ENCODE assay signal across 8 cellular contexts in the genomic region with DNA sequence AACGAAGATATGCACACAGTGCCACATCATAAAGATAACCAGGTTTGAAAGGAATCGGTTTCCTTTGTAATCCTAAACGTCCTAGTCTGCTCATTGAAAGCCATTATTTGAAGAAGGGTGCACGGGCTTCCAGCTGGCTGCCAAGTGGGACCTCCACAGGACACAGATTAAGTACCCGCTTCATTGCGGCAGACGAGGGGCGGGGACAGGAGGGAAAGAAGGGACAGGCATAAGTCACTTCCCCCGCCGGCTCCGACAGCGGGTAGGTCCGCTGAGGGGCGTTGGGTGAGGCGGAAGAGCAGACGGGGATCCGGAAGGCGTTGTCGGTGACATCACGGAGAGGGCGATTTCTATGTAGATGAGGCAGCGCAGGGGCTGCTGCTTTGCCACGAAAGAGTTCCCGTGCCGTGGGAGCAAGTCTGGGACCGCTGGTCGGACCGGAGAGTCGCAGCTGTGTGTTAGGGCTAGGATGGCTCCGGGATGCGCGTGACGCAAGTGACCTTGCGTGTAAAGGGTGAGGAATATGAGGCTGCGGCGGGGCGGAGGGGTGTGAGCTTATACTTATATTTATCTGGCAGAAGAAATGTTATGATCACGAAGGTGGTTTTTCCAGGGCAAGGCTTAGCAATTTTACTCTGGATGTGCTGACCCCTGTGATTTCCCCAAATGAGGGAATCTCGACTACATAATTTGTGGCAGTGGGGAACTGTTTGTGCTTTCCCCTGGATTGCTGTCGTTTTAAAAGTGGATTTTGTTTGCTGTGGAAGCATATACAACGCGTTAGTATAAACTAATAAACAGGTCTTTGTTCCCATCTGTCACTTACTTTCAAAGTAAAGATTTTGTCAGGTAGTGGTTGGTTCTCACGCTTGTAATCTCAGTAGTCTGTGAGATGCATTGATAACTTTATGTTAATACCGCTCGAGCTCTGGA.
DNase-seq lines count a peak whose midpoint lies in the region; ATAC-seq and TF ChIP-seq lines count a peak whose summit lies in the region.
"Not testable (repeated sequence)": the region's sequence is repeated elsewhere in the genome, so short reads cannot be mapped to it uniquely, and the experiment has no call there.

No MANE protein-coding gene starts in this region.

- H3K4me3 Mint-ChIP-seq in mesothelial cell of epicardium, result peak overlapping the region; percentile 91

- H3K27ac Mint-ChIP-seq in mesothelial cell of epicardium, result peak overlapping the region; percentile 99

- not testable (repeated sequence) for H3K9me3 ChIP-seq in Panc1 (ENCODE audit: control insufficient read depth, insufficient read depth, low read depth, low read length)

- CTCF ChIA-PET in Panc1 (lab: Charles Lee), result not testable (repeated sequence)

- not testable (repeated sequence) for H3K9me3 Mint-ChIP-seq in mesothelial cell of epicardium

- H3K36me3 ChIP-seq in Panc1 (ENCODE audit: control insufficient read depth, insufficient read depth, low read length), result not testable (repeated sequence)

- POLR2A ChIA-PET in Panc1 (lab: Charles Lee), result interaction anchor here (0.7 to 0.9 kb wide), 2 partner anchors 14 to 139 kb away, joined by 3 to 12 read pairs; no protein-coding TSS in a partner anchor

- H3K27me3 ChIP-seq in Panc1 (ENCODE audit: control insufficient read depth, insufficient read depth, low read length), result not testable (repeated sequence)

- intact Hi-C loops in Panc1 (cut with micrococcal nuclease; ENCODE audit: unreplicated experiment), result not testable (repeated sequence)

- not testable (repeated sequence) for H3K4me1 ChIP-seq in Panc1 (ENCODE audit: control insufficient read depth, insufficient read depth, low read length)

- H3K27me3 Mint-ChIP-seq in mesothelial cell of epicardium (ENCODE audit: low read depth), result not testable (repeated sequence)

- ATAC-seq in GM19468 (IDR thresholded peaks at IDR 0.05; ENCODE audit: extremely low read depth, unreplicated experiment) (peak; percentile 76), HG03565 (IDR thresholded peaks at IDR 0.05; ENCODE audit: unreplicated experiment) (peak; percentile 85), Panc1 (peak; percentile 95)

- peak overlapping the region; percentile 82 for H3K27ac ChIP-seq in Panc1 (ENCODE audit: low read length)

- peaks cover 11% of the 10 kb centered on the region for H3K4me1 Mint-ChIP-seq in mesothelial cell of epicardium

- not testable (repeated sequence) for TF ChIP-seq CTCF in Panc1 (IDR thresholded peaks at IDR 0.05); epithelial cell of proximal tubule (conservative IDR thresholded peaks at IDR 0.05; ENCODE audit: low read depth, low read length); mesothelial cell of epicardium (IDR thresholded peaks at IDR 0.05; ENCODE audit: unreplicated experiment)

- not testable (repeated sequence) for H3K36me3 Mint-ChIP-seq in mesothelial cell of epicardium

- in situ Hi-C loops in Panc1 (cut with HindIII; ENCODE audit: low pct_unique_long_range_greater_than_20kb, low sequenced_read_pairs), result not testable (repeated sequence)

- DNase-seq in CMK (ENCODE audit: low read depth) (peak; percentile 56), Panc1 (ENCODE audit: low read depth, low spot score) (peak; percentile 61), epithelial cell of proximal tubule (ENCODE audit: low read depth) (peak; percentile 44), mesothelial cell of epicardium (ENCODE audit: low spot score in 2 of 2, unreplicated experiment in 2 of 2) (peak; percentile 38 to 65)
- peak; percentile 85 for DNase-seq in activated T-cell treated with anti-CD3 and anti-CD28 coated beads, Interleukin-2, amount 50 U/mL, for 1 hour
- DNase-seq in stimulated activated CD4-positive, alpha-beta T cell treated with anti-CD3 and anti-CD28 coated beads, TNF-alpha, amount 100 ng/mL, for 4 hours (ENCODE audit: low read depth in 3 of 3), result peak; percentile 68 to 70 (median 70)

- H3K4me3 ChIP-seq in Panc1 (ENCODE audit: low read depth in 2 of 2, low read length in 2 of 2) (peak overlapping the region; percentile 54 to 58), epithelial cell of proximal tubule (ENCODE audit: low read depth, low read length) (peak overlapping the region; percentile 65)

- TSS peak; percentile 100 for BruUV-seq in Panc1 (replicated peaks; lab: Mats Ljungman, UMichigan)

Comparison
In these comparisons a context has a peak if more than half of its experiments do, and no peak if none do; other contexts are left out.
1. Peak in every context shown above with its lines: DNase-seq, ATAC-seq, H3K4me3 ChIP-seq and H3K27ac ChIP-seq.